Comparison of ENCODE assay signal across 11 cellular contexts in the genomic region with DNA sequence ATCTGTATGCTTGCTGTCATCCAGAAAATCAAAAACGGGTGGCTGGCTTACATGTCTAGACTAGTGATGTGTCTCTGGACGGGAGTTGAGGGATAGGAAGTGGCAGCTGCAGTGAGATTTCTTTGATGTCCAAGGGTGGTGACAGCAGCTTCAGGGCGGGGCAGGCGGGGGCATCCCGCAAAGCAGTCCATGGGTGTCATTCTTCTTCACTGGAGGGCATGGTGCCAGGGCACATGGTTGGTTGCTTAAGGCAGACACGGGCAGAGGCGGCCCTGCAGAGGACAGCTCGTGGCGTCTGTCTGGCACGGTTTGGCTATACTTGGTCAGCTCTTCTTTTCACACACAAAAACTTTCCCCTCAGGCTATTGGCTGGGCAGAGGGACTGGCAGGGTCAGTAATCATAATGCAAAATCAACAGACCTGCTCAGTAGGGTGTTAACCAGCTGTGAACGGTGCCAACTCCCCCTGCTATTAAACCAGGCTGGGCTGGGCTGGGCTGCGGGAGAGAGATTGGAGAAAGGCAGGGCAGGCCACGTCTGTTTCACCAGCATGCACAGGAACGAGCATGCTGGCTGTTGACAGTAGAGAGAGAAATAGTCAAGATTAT.
DNase-seq lines count a peak whose midpoint lies in the region; ATAC-seq and TF ChIP-seq lines count a peak whose summit lies in the region.
"Had no signal": no experiment of that assay in that cellular context is flagged by ENCODE, and none has a peak within 500 bp of the region (broad histone marks: within the 10 kb centered on the region; RNA-seq: fewer than 3 reads in every experiment).

No MANE protein-coding gene starts in this region.

- peak overlapping the region; percentile 48 for H3K4me3 Mint-ChIP-seq in Calu3 (ENCODE audit: low read depth, unreplicated experiment)
- H3K4me3 Mint-ChIP-seq: activated CD4-positive, alpha-beta memory T cell treated with anti-CD3 and anti-CD28 coated beads for 36 hours; memory B cell had no signal

- H3K9me3 Mint-ChIP-seq in Calu3 (ENCODE audit: low read depth, unreplicated experiment): no peaks in the 10 kb centered on the region

- H3K4me1 Mint-ChIP-seq in Calu3 (ENCODE audit: low read depth, unreplicated experiment): peaks cover 17% of the 10 kb centered on the region
- H3K4me1 Mint-ChIP-seq: memory B cell had no signal

- ATAC-seq in GM21515 (IDR thresholded peaks at IDR 0.05; ENCODE audit: unreplicated experiment): no peak

- H3K27me3 ChIP-seq in osteoblast (ENCODE audit: insufficient read depth, low read length) (peaks cover 3% of the 10 kb centered on the region), ovary (no peaks in the 10 kb centered on the region)

- no peak for TF ChIP-seq EP300 in ovary (IDR thresholded peaks at IDR 0.05)

- H3K79me2 ChIP-seq in osteoblast (ENCODE audit: insufficient read depth, low read length): no peaks in the 10 kb centered on the region

- H3K36me3 ChIP-seq in osteoblast (ENCODE audit: insufficient read depth, low read length) (no peaks in the 10 kb centered on the region), ovary (no peaks in the 10 kb centered on the region)

- no peaks in the 10 kb centered on the region for H4K20me1 ChIP-seq in osteoblast (ENCODE audit: insufficient read depth, low read length)

- CTCF ChIA-PET in Calu3 (lab: Charles Lee): interaction anchor here (1.0 kb wide), 1 partner anchor 10 kb away, joined by 4 read pairs; no protein-coding TSS in a partner anchor

- no peak for TF ChIP-seq CTCF in Calu3 (IDR thresholded peaks at IDR 0.05; ENCODE audit: unreplicated experiment)
- TF ChIP-seq CTCF in osteoblast (IDR thresholded peaks at IDR 0.05; ENCODE audit: extremely low read depth, low read depth, low read length): no peak
- no peak for TF ChIP-seq CTCF in ovary (IDR thresholded peaks at IDR 0.05)

- H3K4me2 ChIP-seq in osteoblast (ENCODE audit: insufficient read depth, low read length): peak overlapping the region; percentile 23

- BruUV-seq in Calu3 (replicated peaks; lab: Mats Ljungman, UMichigan): no TSS peak

- H3K4me1 ChIP-seq in osteoblast (ENCODE audit: insufficient read depth, low read length) (no peaks in the 10 kb centered on the region), ovary (ENCODE audit: insufficient read depth) (no peaks in the 10 kb centered on the region)

- no peak overlapping the region for H2AFZ ChIP-seq in osteoblast (ENCODE audit: low read length)

- 70 to 82% (median 72%) methylated on average over 14 of the region's 14 CpGs for WGBS in ovary, 3 donors

- H3K27me3 Mint-ChIP-seq in Calu3 (ENCODE audit: unreplicated experiment): no peaks in the 10 kb centered on the region
- H3K27me3 Mint-ChIP-seq: memory B cell had no signal

- H3K4me3 ChIP-seq in osteoblast (ENCODE audit: insufficient read depth, low read length): no peak overlapping the region
- H3K4me3 ChIP-seq in ovary: no peak overlapping the region

- no peak for TF ChIP-seq POLR2A in ovary (IDR thresholded peaks at IDR 0.05)

- no peak overlapping the region for H3K27ac ChIP-seq in osteoblast (ENCODE audit: low read depth, low read length)
- H3K27ac ChIP-seq in ovary: no peak overlapping the region
- H3K27ac ChIP-seq: HL-60 had no signal

- H3K9me3 ChIP-seq in osteoblast (ENCODE audit: low read depth, low read length) (no peaks in the 10 kb centered on the region), ovary (no peaks in the 10 kb centered on the region)

- H3K36me3 Mint-ChIP-seq in Calu3 (ENCODE audit: insufficient read depth, unreplicated experiment): no peaks in the 10 kb centered on the region
- H3K36me3 Mint-ChIP-seq: activated CD4-positive, alpha-beta memory T cell treated with anti-CD3 and anti-CD28 coated beads for 36 hours had no signal

- no peak overlapping the region for H3K27ac Mint-ChIP-seq in Calu3 (ENCODE audit: unreplicated experiment)
- H3K27ac Mint-ChIP-seq: activated CD4-positive, alpha-beta memory T cell treated with anti-CD3 and anti-CD28 coated beads for 36 hours had no signal

- intact Hi-C loops in Calu3 (cut with micrococcal nuclease; ENCODE audit: unreplicated experiment): loop anchor here (10.0 kb wide), 1 partner anchor 193 kb away; no protein-coding TSS in a partner anchor
- intact Hi-C loops in ovary (cut with DNase I): no loop called here

- DNase-seq in Calu3 (peak; percentile 34), NCI-H69 (lab: John Stamatoyannopoulos, UW) (peak; percentile 98), fibroblast of gingiva (ENCODE audit: low read depth) (peak; percentile 42), osteoblast (ENCODE audit: insufficient read length, low spot score, missing footprints) (no peak), NCI-H82 treated with DMSO at 0.1 percent for 48 hours (lab: John Stamatoyannopoulos, UW; ENCODE audit: unreplicated experiment) (no peak), ovary (no peak), islet precursor cell (no peak)
- DNase-seq: activated CD4-positive, alpha-beta memory T cell treated with anti-CD3 and anti-CD28 coated beads for 36 hours had no signal

Comparison
In these comparisons a context has a peak if more than half of its experiments do, and no peak if none do; other contexts are left out.
1. DNase-seq: peak in Calu3 (single experiment), NCI-H69 (single experiment) and fibroblast of gingiva (single experiment); none in osteoblast (single experiment), NCI-H82 treated with DMSO at 0.1 percent for 48 hours (single experiment), ovary (0 of 5) and islet precursor cell (single experiment).